In the genomic region with DNA sequence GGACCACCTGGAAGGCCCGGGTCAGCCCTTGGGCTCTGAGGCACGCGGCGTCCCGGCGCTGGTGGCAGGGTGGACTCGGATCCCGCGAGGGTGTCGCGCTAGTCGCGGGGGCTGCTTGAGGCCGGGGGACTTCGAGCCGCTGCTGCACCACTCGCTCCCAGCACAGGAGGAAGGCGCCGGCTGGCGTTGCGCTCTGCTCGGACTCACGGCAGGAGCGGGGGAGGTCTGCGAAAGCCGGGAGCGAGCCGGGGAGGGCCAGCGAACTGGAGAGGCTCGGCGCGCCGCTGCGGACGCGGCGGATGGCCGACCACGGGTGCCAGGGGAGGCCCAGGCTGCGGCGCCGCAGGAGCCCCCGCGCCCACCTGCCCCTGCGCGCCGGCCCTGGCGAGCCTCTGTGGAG, we compare ENCODE assay signal across 18 cellular contexts. TPM values are rescaled to one million over a fixed set of nuclear protein-coding genes. Genes with fewer than 3 reads are reported as not detected.
"Had no signal": no experiment of that assay in that cellular context is flagged by ENCODE, and none has a peak within 500 bp of the region (broad histone marks: within the 10 kb centered on the region; RNA-seq: fewer than 3 reads in every experiment).

No MANE protein-coding gene starts in this region.

RNA-seq across cellular contexts. Expression of a gene that starts 12.3 kb away (rescaled TPM):
- total RNA-seq: myocyte; naive thymus-derived CD8-positive, alpha-beta T cell; omental fat pad; ovary; progenitor cell of endocrine pancreas; psoas muscle; renal cortical epithelial cell; right cardiac atrium; right lobe of liver; smooth muscle cell; spleen; suprapubic skin; transverse colon; upper lobe of right lung; urinary bladder; uterus had no signal
- polyA plus RNA-seq: naive thymus-derived CD8-positive, alpha-beta T cell; neural cell; ovary; psoas muscle; right cardiac atrium; smooth muscle cell; spleen; thymus; urinary bladder had no signal
